ENCODE assay signal across 20 cellular contexts in genomic region chr19:53916004-53916403, GRCh38. TPM values are rescaled to one million over a fixed set of nuclear protein-coding genes. Genes with fewer than 3 reads are reported as not detected.
DNase-seq lines count a peak whose midpoint lies in the region; ATAC-seq, FAIRE-seq and TF ChIP-seq lines count a peak whose summit lies in the region.
"Had no signal": no experiment of that assay in that cellular context is flagged by ENCODE, and none has a peak within 500 bp of the region (broad histone marks: within the 10 kb centered on the region; RNA-seq: fewer than 3 reads in every experiment).

No MANE protein-coding gene starts in this region.

- H3K36me3 Mint-ChIP-seq in activated naive CD8-positive, alpha-beta T cell treated with anti-CD3 and anti-CD28 coated beads, Interleukin-2, amount 50 U/mL, for 24 hours (ENCODE audit: low read depth) = no peaks in the 10 kb centered on the region
- H3K36me3 Mint-ChIP-seq: CD4-positive, alpha-beta memory T cell had no signal

- H3K9me3 ChIP-seq in H1 (ENCODE audit: insufficient read depth in 2 of 2, low read depth in 1 of 2, low read length in 1 of 2) (no peaks in the 10 kb centered on the region), SK-N-SH (no peaks in the 10 kb centered on the region), esophagus muscularis mucosa (no peaks in the 10 kb centered on the region)

- H3K4me3 ChIP-seq in H1 (ENCODE audit: extremely low read depth in 1 of 4, insufficient read depth in 2 of 4, low read depth in 3 of 4, low read length in 4 of 4) (no peak overlapping the region), SK-N-SH (ENCODE audit: low read depth in 2 of 2, low read length in 1 of 2) (no peak overlapping the region), esophagus muscularis mucosa (no peak overlapping the region)

- TF ChIP-seq RAD21 in H1 (IDR thresholded peaks at IDR 0.05 in 1 of 2, conservative IDR thresholded peaks at IDR 0.05 in 1 of 2; ENCODE audit: low read depth in 2 of 2, low read length in 2 of 2) = no peak
- no peak for TF ChIP-seq RAD21 in SK-N-SH (IDR thresholded peaks at IDR 0.05; ENCODE audit: low read length)

- H4K20me1 ChIP-seq in H1 (replicated peaks in 1 of 2; ENCODE audit: control insufficient read depth in 1 of 2, insufficient read depth in 2 of 2, low read length in 2 of 2) (peaks cover 8 to 9% of the 10 kb centered on the region in 2 experiments), SK-N-SH (ENCODE audit: insufficient read depth) (peaks cover 15% of the 10 kb centered on the region)

- no peaks in the 10 kb centered on the region for H3K9me3 Mint-ChIP-seq in activated naive CD8-positive, alpha-beta T cell treated with anti-CD3 and anti-CD28 coated beads, Interleukin-2, amount 50 U/mL, for 24 hours

- no peak overlapping the region for H3K4ac ChIP-seq in H1 (replicated peaks; ENCODE audit: insufficient read length, low read depth, low read length)

- peaks cover 0 to 2% (median 0%) of the 10 kb centered on the region in 4 experiments; a peak in 2 of 7 replicates for H3K27me3 ChIP-seq in H1 (replicated peaks in 1 of 4; ENCODE audit: control insufficient read depth in 3 of 4, extremely low read depth in 1 of 4, insufficient read depth in 3 of 4, low read length in 3 of 4)
- H3K27me3 ChIP-seq in SK-N-SH (ENCODE audit: insufficient read depth) = no peaks in the 10 kb centered on the region
- H3K27me3 ChIP-seq in esophagus muscularis mucosa = peaks cover 0 to 64% (median 12%) of the 10 kb centered on the region in 4 donors

- H3K9me2 ChIP-seq in SK-N-SH = no peaks in the 10 kb centered on the region

- H2BK120ac ChIP-seq in H1 (replicated peaks; ENCODE audit: low read depth, low read length) = no peak overlapping the region

- H3K27ac ChIP-seq in H1 (ENCODE audit: low read depth, low read length) (no peak overlapping the region), SK-N-SH (ENCODE audit: low read depth in 2 of 2, low read length in 1 of 2) (no peak overlapping the region), esophagus muscularis mucosa (replicated peaks in 1 of 4) (no peak overlapping the region)

- H2BK5ac ChIP-seq in H1 (ENCODE audit: low read depth, low read length) = no peak overlapping the region

- H3K4me3 Mint-ChIP-seq in activated naive CD8-positive, alpha-beta T cell treated with anti-CD3 and anti-CD28 coated beads, Interleukin-2, amount 50 U/mL, for 24 hours = no peak overlapping the region
- H3K4me3 Mint-ChIP-seq: CD4-positive, alpha-beta memory T cell had no signal

- TF ChIP-seq POLR2A in H1 (IDR thresholded peaks at IDR 0.05; ENCODE audit: control extremely low read depth in 1 of 2, low read depth in 2 of 2, low read length in 2 of 2) (no peak), esophagus muscularis mucosa (IDR thresholded peaks at IDR 0.05; ENCODE audit: low read depth) (no peak)

- H3K4me1 Mint-ChIP-seq in activated naive CD8-positive, alpha-beta T cell treated with anti-CD3 and anti-CD28 coated beads, Interleukin-2, amount 50 U/mL, for 24 hours = no peaks in the 10 kb centered on the region
- H3K4me1 Mint-ChIP-seq: CD4-positive, alpha-beta memory T cell had no signal

- H3K9ac ChIP-seq in H1 (replicated peaks in 1 of 4; ENCODE audit: extremely low read depth in 1 of 4, low read depth in 3 of 4, low read length in 3 of 4) (no peak overlapping the region), SK-N-SH (no peak overlapping the region)

- H3K27me3 Mint-ChIP-seq in activated naive CD8-positive, alpha-beta T cell treated with anti-CD3 and anti-CD28 coated beads, Interleukin-2, amount 50 U/mL, for 24 hours = peaks cover 30% of the 10 kb centered on the region

- no peak overlapping the region for H2BK20ac ChIP-seq in H1 (ENCODE audit: low read length)

- WGBS in H1 (ENCODE audit: extremely low coverage in 1 of 2, insufficient coverage in 1 of 2, insufficient read length in 1 of 2, insufficient replicate concordance in 2 of 2, low coverage in 1 of 2, low lambda C conversion rate in 2 of 2, missing lambda C conversion rate in 1 of 2), 2 experiments = 93% methylated on average over 6 of the region's 6 CpGs; no CpG with 5 or more reads in 1 of the 2 experiments
- 95% methylated on average over 6 of the region's 6 CpGs for WGBS in SK-N-SH (ENCODE audit: low lambda C conversion rate)
- 71% methylated on average over 6 of the region's 6 CpGs for WGBS in esophagus muscularis mucosa

- no peak overlapping the region for H3K14ac ChIP-seq in H1 (ENCODE audit: insufficient read length)

- intact Hi-C loops in esophagus muscularis mucosa (cut with DNase I) = no loop called here

- CTCF ChIA-PET in H1 (lab: Charles Lee; ENCODE audit: partially characterized antibody) (interaction anchor here (1.6 to 1.9 kb wide), 2 partner anchors 10 to 26 kb away, joined by 4 to 10 read pairs; no protein-coding TSS in a partner anchor), SK-N-SH (lab: Yijun Ruan, JAX) (interaction anchor here (2.1 to 2.5 kb wide), 2 partner anchors 9 to 108 kb away, joined by 7 read pairs; no protein-coding TSS in a partner anchor)

- H2AFZ ChIP-seq in H1 (ENCODE audit: low read length) = no peak overlapping the region
- H2AFZ ChIP-seq in SK-N-SH (ENCODE audit: low read depth) = no peak overlapping the region

- H3K23me2 ChIP-seq in H1 (ENCODE audit: low read depth, low read length) = no peaks in the 10 kb centered on the region; the same call in 1 of the 2 replicates

- H2BK15ac ChIP-seq in H1 (ENCODE audit: low read length) = no peak overlapping the region

- H3K36me3 ChIP-seq in H1 (ENCODE audit: control insufficient read depth in 2 of 4, insufficient read depth in 4 of 4, low read length in 3 of 4) = peaks cover 13 to 43% (median 25%) of the 10 kb centered on the region in 4 experiments
- peaks cover 20 to 26% of the 10 kb centered on the region in 2 experiments for H3K36me3 ChIP-seq in SK-N-SH (replicated peaks in 1 of 2; ENCODE audit: control insufficient read depth in 1 of 2, insufficient read depth in 2 of 2, low read length in 1 of 2)
- no peaks in the 10 kb centered on the region for H3K36me3 ChIP-seq in esophagus muscularis mucosa

- H3K79me2 ChIP-seq in H1 (ENCODE audit: control insufficient read depth in 1 of 2, insufficient read depth in 2 of 2, low read length in 2 of 2) (peaks cover 0 to 15% of the 10 kb centered on the region in 2 experiments; a peak in 3 of 4 replicates), SK-N-SH (ENCODE audit: insufficient read depth) (peaks cover 4% of the 10 kb centered on the region; the same call in 1 of the 2 replicates)

- H4K5ac ChIP-seq in H1 (ENCODE audit: insufficient read length, low read depth, low read length) = no peak overlapping the region

- ATAC-seq in activated naive CD8-positive, alpha-beta T cell treated with anti-CD3 and anti-CD28 coated beads, Interleukin-2, amount 50 U/mL, for 24 hours = no peak

- H3K4me2 ChIP-seq in H1 (ENCODE audit: insufficient read depth in 1 of 2, low read depth in 2 of 2, low read length in 2 of 2) (no peak overlapping the region), SK-N-SH (no peak overlapping the region)

- H3K56ac ChIP-seq in H1 (replicated peaks; ENCODE audit: insufficient read length, low read depth, low read length) = no peak overlapping the region

- no peak overlapping the region for H3K27ac Mint-ChIP-seq in activated naive CD8-positive, alpha-beta T cell treated with anti-CD3 and anti-CD28 coated beads, Interleukin-2, amount 50 U/mL, for 24 hours
- H3K27ac Mint-ChIP-seq: CD4-positive, alpha-beta memory T cell had no signal

- peaks cover 3% of the 10 kb centered on the region for H3F3A ChIP-seq in SK-N-SH (replicated peaks; ENCODE audit: insufficient read depth)

- no peak overlapping the region for H4K8ac ChIP-seq in H1 (ENCODE audit: extremely low read depth, insufficient read depth, low read length)

- POLR2A ChIA-PET in H1 (lab: Charles Lee; ENCODE audit: partially characterized antibody) (interaction anchor here (0.6 to 0.8 kb wide), 3 partner anchors 12 to 73 kb away, joined by 3 read pairs; no protein-coding TSS in a partner anchor), SK-N-SH (lab: Yijun Ruan, JAX) (no interaction called here)

- H4K91ac ChIP-seq in H1 (replicated peaks; ENCODE audit: insufficient read length, low read length) = no peak overlapping the region

- H3K4me1 ChIP-seq in H1 (replicated peaks in 1 of 4; ENCODE audit: control insufficient read depth in 3 of 4, insufficient read depth in 4 of 4, low read length in 3 of 4) (no peaks in the 10 kb centered on the region; a peak in 1 of 7 replicates), SK-N-SH (ENCODE audit: control insufficient read depth in 1 of 2, insufficient read depth in 2 of 2, low read depth in 1 of 2, low read length in 1 of 2) (no peaks in the 10 kb centered on the region), esophagus muscularis mucosa (no peaks in the 10 kb centered on the region)

- no peak overlapping the region for H2BK12ac ChIP-seq in H1 (ENCODE audit: low read depth, low read length)

- DNase-seq in NAMALWA (ENCODE audit: low spot score) (peak; percentile 78), NCI-H526 treated with DMSO at 0.1 percent for 48 hours (lab: John Stamatoyannopoulos, UW) (peak; percentile 67), H1 (ENCODE audit: low read depth in 1 of 2, low spot score in 2 of 2) (no peak), SK-N-SH (no peak), esophagus muscularis mucosa (ENCODE audit: extremely low spot score) (no peak)
- no peak for DNase-seq in activated naive CD8-positive, alpha-beta T cell treated with anti-CD3 and anti-CD28 coated beads, Interleukin-2, amount 50 U/mL, for 24 hours
- DNase-seq: C1 segment of cervical spinal cord; Calu3; CD4-positive, alpha-beta memory T cell; COR-L47; DMS153; DND-41; GOT3; H7; HCEC 1CT had no signal

- no peak overlapping the region for H3K23ac ChIP-seq in H1 (ENCODE audit: insufficient read length)

- H3K18ac ChIP-seq in H1 (ENCODE audit: extremely low read depth, low read length) = no peak overlapping the region

- H2AK5ac ChIP-seq in H1 (ENCODE audit: low read depth, low read length) = no peak overlapping the region

- FAIRE-seq in H1 (lab: Jason Lieb, UNC) = peak; percentile 28
- FAIRE-seq: G401.6, GM12892 had no signal

- peaks cover 6% of the 10 kb centered on the region for H3K79me1 ChIP-seq in H1 (ENCODE audit: low read depth, low read length)

- TF ChIP-seq CTCF in H1 (IDR thresholded peaks at IDR 0.05; ENCODE audit: control extremely low read depth in 1 of 3, insufficient read depth in 1 of 3, low read depth in 1 of 3, low read length in 3 of 3) (no peak), SK-N-SH (IDR thresholded peaks at IDR 0.05) (no peak), esophagus muscularis mucosa (IDR thresholded peaks at IDR 0.05) (no peak)

- no peak for TF ChIP-seq EP300 in H1 (IDR thresholded peaks at IDR 0.05; ENCODE audit: borderline replicate concordance in 1 of 2, low read depth in 2 of 2, low read length in 2 of 2)
- no peak for TF ChIP-seq EP300 in SK-N-SH (IDR thresholded peaks at IDR 0.05; ENCODE audit: borderline replicate concordance in 1 of 2, low read depth in 1 of 2, low read length in 1 of 2)
- no peak for TF ChIP-seq EP300 in esophagus muscularis mucosa (IDR thresholded peaks at IDR 0.05)

RNA-seq across cellular contexts. Expression of gene CACNG7, which starts 6.9 kb away (rescaled TPM):
- 28.9 and 29.9 TPM in 2 replicates for total RNA-seq in H1 (2021; fragmentation: NEBNext Ultra II Directional; extraction: Animal tissue kit (Norgen Biotek cat#: 25700))
- 69.8 and 127 TPM in 2 replicates for polyA plus RNA-seq in H1 (2011; rRNA removed)
- polyA plus RNA-seq in H1 (2011; cell fraction: cytosol; rRNA removed) = 64.4 TPM
- polyA plus RNA-seq in H1 (2011; cell fraction: nucleus; rRNA removed) = 75.4 TPM
- 33.4 to 44.9 TPM (median 40.2 TPM) in 4 replicates for polyA plus RNA-seq in H1 (2012, experiment 1 of 2)
- polyA plus RNA-seq in H1 (2012, experiment 2 of 2) = 33.0 TPM
- polyA plus RNA-seq in H1 (2013, experiment 1 of 2) = 43.8 TPM
- 49.1 TPM for polyA plus RNA-seq in H1 (2013, experiment 2 of 2)
- 16.4 and 25.3 TPM in 2 replicates for polyA minus RNA-seq in H1 (2011; rRNA and poly(A)+ RNA removed)
- polyA minus RNA-seq in H1 (2011; cell fraction: cytosol; rRNA and poly(A)+ RNA removed) = 32.9 TPM
- 19.4 TPM for polyA minus RNA-seq in H1 (2011; cell fraction: nucleus; rRNA and poly(A)+ RNA removed)
- polyA plus RNA-seq in SK-N-SH (2012; rRNA removed) = 25.7 and 30.7 TPM in 2 replicates
- polyA plus RNA-seq in SK-N-SH (2012; cell fraction: cytosol; rRNA removed) = 18.5 and 29.5 TPM in 2 replicates
- polyA plus RNA-seq in SK-N-SH (2012; cell fraction: nucleus; rRNA removed) = 34.0 and 43.1 TPM in 2 replicates
- 1 to 10 TPM in 1 of 4 donors, under 1 TPM in 1, not detected in 2; under 0.01 to 1.2 TPM for total RNA-seq in esophagus muscularis mucosa
- total RNA-seq: A172; A673; Calu3; CD4-positive, alpha-beta memory T cell had no signal
- polyA plus RNA-seq: CD4-positive, alpha-beta memory T cell had no signal

RNA-seq across cellular contexts. Expression of gene PRKCG, which starts 34.0 kb away (rescaled TPM):
- total RNA-seq in H1 (2021; fragmentation: NEBNext Ultra II Directional; extraction: Animal tissue kit (Norgen Biotek cat#: 25700)) = 10.6 and 12.4 TPM in 2 replicates
- polyA plus RNA-seq in H1 (2011; rRNA removed) = 6.1 and 14.0 TPM in 2 replicates
- 8.1 TPM for polyA plus RNA-seq in H1 (2011; cell fraction: cytosol; rRNA removed)
- polyA plus RNA-seq in H1 (2011; cell fraction: nucleus; rRNA removed) = 50.1 TPM
- polyA plus RNA-seq in H1 (2012, experiment 1 of 2) = 8.6 to 16.1 TPM (median 13.9 TPM) in 4 replicates
- 7.2 TPM for polyA plus RNA-seq in H1 (2012, experiment 2 of 2)
- 11.2 TPM for polyA plus RNA-seq in H1 (2013, experiment 1 of 2)
- 8.9 TPM for polyA plus RNA-seq in H1 (2013, experiment 2 of 2)
- 5.0 and 6.9 TPM in 2 replicates for polyA minus RNA-seq in H1 (2011; rRNA and poly(A)+ RNA removed)
- polyA minus RNA-seq in H1 (2011; cell fraction: cytosol; rRNA and poly(A)+ RNA removed) = 8.4 TPM
- 17.3 TPM for polyA minus RNA-seq in H1 (2011; cell fraction: nucleus; rRNA and poly(A)+ RNA removed)
- 0.08 and 0.26 TPM in 2 replicates for polyA plus RNA-seq in SK-N-SH (2012; rRNA removed)
- 0.03 and 0.07 TPM in 2 replicates for polyA plus RNA-seq in SK-N-SH (2012; cell fraction: cytosol; rRNA removed)
- polyA plus RNA-seq in SK-N-SH (2012; cell fraction: nucleus; rRNA removed) = 1.2 and 1.4 TPM in 2 replicates
- not detected for total RNA-seq in esophagus muscularis mucosa
- total RNA-seq: A172; CD4-positive, alpha-beta memory T cell had no signal
- polyA plus RNA-seq: BJ had no signal

RNA-seq across cellular contexts. Expression of gene CACNG8, which starts 46.7 kb away (rescaled TPM):
- total RNA-seq in H1 (2021; fragmentation: NEBNext Ultra II Directional; extraction: Animal tissue kit (Norgen Biotek cat#: 25700)) = 4.5 and 5.7 TPM in 2 replicates
- polyA plus RNA-seq in H1 (2011; rRNA removed) (0.41 and 0.93 TPM in 2 replicates), SK-N-SH (2012; rRNA removed) (1.1 and 1.3 TPM in 2 replicates)
- polyA plus RNA-seq in H1 (2011; cell fraction: cytosol; rRNA removed) = 1.3 TPM
- polyA plus RNA-seq in H1 (2011; cell fraction: nucleus; rRNA removed) = 3.4 TPM
- 5.8 to 6.6 TPM (median 6.1 TPM) in 4 replicates for polyA plus RNA-seq in H1 (2012, experiment 1 of 2)
- polyA plus RNA-seq in H1 (2012, experiment 2 of 2) = 0.62 TPM
- 3.2 TPM for polyA plus RNA-seq in H1 (2013, experiment 1 of 2)
- 2.6 TPM for polyA plus RNA-seq in H1 (2013, experiment 2 of 2)
- polyA minus RNA-seq in H1 (2011; rRNA and poly(A)+ RNA removed) = 0.61 and 0.79 TPM in 2 replicates
- 2.9 TPM for polyA minus RNA-seq in H1 (2011; cell fraction: cytosol; rRNA and poly(A)+ RNA removed)
- 2.9 TPM for polyA minus RNA-seq in H1 (2011; cell fraction: nucleus; rRNA and poly(A)+ RNA removed)
- polyA plus RNA-seq in SK-N-SH (2012; cell fraction: cytosol; rRNA removed) = 0.83 and 0.85 TPM in 2 replicates
- polyA plus RNA-seq in SK-N-SH (2012; cell fraction: nucleus; rRNA removed) = 9.0 and 9.6 TPM in 2 replicates
- under 1 TPM in 1 of 4 donors, not detected in 3; 0.06 TPM for total RNA-seq in esophagus muscularis mucosa
- total RNA-seq: CD4-positive, alpha-beta memory T cell had no signal
- polyA plus RNA-seq: CD4-positive, alpha-beta memory T cell had no signal

RNA-seq across cellular contexts. Expression of gene MYADM, which starts 48.3 kb away (rescaled TPM):
- total RNA-seq in H1 (2021; fragmentation: NEBNext Ultra II Directional; extraction: Animal tissue kit (Norgen Biotek cat#: 25700)) = 70.1 and 70.5 TPM in 2 replicates
- polyA plus RNA-seq in H1 (2011; rRNA removed) (74.2 and 122 TPM in 2 replicates), SK-N-SH (2012; rRNA removed) (28.3 and 38.7 TPM in 2 replicates)
- 18.3 TPM for polyA plus RNA-seq in H1 (2011; cell fraction: cytosol; rRNA removed)
- polyA plus RNA-seq in H1 (2011; cell fraction: nucleus; rRNA removed) = 43.4 TPM
- polyA plus RNA-seq in H1 (2012, experiment 1 of 2) = 31.7 to 71.5 TPM (median 58.5 TPM) in 4 replicates
- 49.1 TPM for polyA plus RNA-seq in H1 (2012, experiment 2 of 2)
- 138 TPM for polyA plus RNA-seq in H1 (2013, experiment 1 of 2)
- polyA plus RNA-seq in H1 (2013, experiment 2 of 2) = 150 TPM
- 13.8 and 14.5 TPM in 2 replicates for polyA minus RNA-seq in H1 (2011; rRNA and poly(A)+ RNA removed)
- 26.3 TPM for polyA minus RNA-seq in H1 (2011; cell fraction: cytosol; rRNA and poly(A)+ RNA removed)
- 21.6 TPM for polyA minus RNA-seq in H1 (2011; cell fraction: nucleus; rRNA and poly(A)+ RNA removed)
- 23.0 and 25.4 TPM in 2 replicates for polyA plus RNA-seq in SK-N-SH (2012; cell fraction: cytosol; rRNA removed)
- 49.8 and 50.7 TPM in 2 replicates for polyA plus RNA-seq in SK-N-SH (2012; cell fraction: nucleus; rRNA removed)
- 100 to 1,000 TPM; 130 to 353 (median 204) TPM for total RNA-seq in esophagus muscularis mucosa

Comparison
In these comparisons a context has a peak if more than half of its experiments do, and no peak if none do; other contexts are left out.
1. DNase-seq: peak in NAMALWA (single experiment) and NCI-H526 treated with DMSO at 0.1 percent for 48 hours (single experiment); none in H1 (0 of 2), activated naive CD8-positive, alpha-beta T cell treated with anti-CD3 and anti-CD28 coated beads, Interleukin-2, amount 50 U/mL, for 24 hours (single experiment), SK-N-SH (single experiment) and esophagus muscularis mucosa (single experiment).
2. RNA of gene CACNG7, which starts 6.9 kb away (total RNA-seq): 28.9 to 29.9 TPM in H1; under 0.01 to 1.2 TPM in esophagus muscularis mucosa; every median in the first group is over 10 times any median in the second.